8 cellular contexts compared by ENCODE assay signal in genomic region chr13:77002590-77003190, GRCh38. TPM values are rescaled to one million over a fixed set of nuclear protein-coding genes. Genes with fewer than 3 reads are reported as not detected.
A peak's percentile ranks its signal among the peaks of the same experiment; 100 is the strongest.
DNase-seq lines count a peak whose midpoint lies in the region; ATAC-seq and TF ChIP-seq lines count a peak whose summit lies in the region.

No MANE protein-coding gene starts in this region.

- POLR2A ChIA-PET in A673 (lab: Charles Lee; ENCODE audit: low non-redundant PET), result interaction anchor here (0.6 kb wide), 1 partner anchor 671 kb away, joined by 5 read pairs; no protein-coding TSS in a partner anchor

- in situ Hi-C loops in gastrocnemius medialis (cut with MboI; ENCODE audit: low sequenced_read_pairs in 4 of 4), result no loop called here
- in situ Hi-C loops in HAP-1 (cut with MboI; ENCODE audit: low sequenced_read_pairs), result no loop called here

- peaks cover 29% of the 10 kb centered on the region for H3K36me3 ChIP-seq in A673 (ENCODE audit: insufficient read depth, low read length, poor library complexity, severe bottlenecking)
- peaks cover 0 to 48% (median 0%) of the 10 kb centered on the region in 3 donors for H3K36me3 ChIP-seq in Peyer's patch
- H3K36me3 ChIP-seq in gastrocnemius medialis, result peaks cover 0 to 26% of the 10 kb centered on the region in 2 donors
- H3K36me3 ChIP-seq in HAP-1 (replicated peaks), result peaks cover 50% of the 10 kb centered on the region

- peaks cover 27% of the 10 kb centered on the region for H3K4me1 ChIP-seq in A673 (ENCODE audit: insufficient read depth, low read length, poor library complexity, severe bottlenecking)
- H3K4me1 ChIP-seq in Peyer's patch, result peaks cover 0 to 9% (median 0%) of the 10 kb centered on the region in 4 donors
- peaks cover 13 to 21% of the 10 kb centered on the region in 2 donors for H3K4me1 ChIP-seq in gastrocnemius medialis
- peaks cover 5% of the 10 kb centered on the region for H3K4me1 ChIP-seq in HAP-1

- no TSS peak for BruUV-seq in A673 (replicated peaks; lab: Mats Ljungman, UMichigan)

- H3K27ac ChIP-seq in A673 (ENCODE audit: low read depth, low read length, poor library complexity, severe bottlenecking) (no peak overlapping the region), Peyer's patch (no peak overlapping the region), gastrocnemius medialis (peak overlapping the region in 3 of 4 donors; percentile 21 to 56 (median 27))

- intact Hi-C loops in A673 (cut with micrococcal nuclease; ENCODE audit: unreplicated experiment), result no loop called here
- intact Hi-C loops in gastrocnemius medialis (cut with DNase I; ENCODE audit: low total_unique reads), result no loop called here

- H3K9me3 ChIP-seq in A673 (ENCODE audit: low read depth, low read length, poor library complexity, severe bottlenecking) (no peaks in the 10 kb centered on the region), Peyer's patch (no peaks in the 10 kb centered on the region), gastrocnemius medialis (no peaks in the 10 kb centered on the region), HAP-1 (no peaks in the 10 kb centered on the region)

- CTCF ChIA-PET in A673 (lab: Charles Lee), result interaction anchor here (0.5 to 0.7 kb wide), 3 partner anchors 23 to 1295 kb away, joined by 3 to 4 read pairs (median 3); no protein-coding TSS in a partner anchor

- peak; percentile 45 for DNase-seq in A673 (ENCODE audit: low spot score)
- DNase-seq in GM12865 (ENCODE audit: low read depth), result peak; percentile 21
- DNase-seq in Peyer's patch, result no peak
- peak; percentile 33 for DNase-seq in fibroblast of gingiva (ENCODE audit: low read depth)
- no peak for DNase-seq in gastrocnemius medialis
- no peak for DNase-seq in HAP-1 (ENCODE audit: low spot score in 2 of 2)
- DNase-seq in activated CD4-positive, CD25-positive, alpha-beta regulatory T cell (lab: John Stamatoyannopoulos, UW), result no peak
- DNase-seq in activated effector memory CD4-positive, alpha-beta T cell treated with Interleukin-2 at 50 U/mL for 16 hours, result no peak

- H3K4me3 ChIP-seq in A673 (ENCODE audit: low read depth, low read length, poor library complexity, severe bottlenecking), result no peak overlapping the region
- no peak overlapping the region for H3K4me3 ChIP-seq in GM12865 (ENCODE audit: low read depth, low read length)
- no peak overlapping the region for H3K4me3 ChIP-seq in Peyer's patch
- H3K4me3 ChIP-seq in gastrocnemius medialis, result no peak overlapping the region
- H3K4me3 ChIP-seq in HAP-1, result no peak overlapping the region

- peak; percentile 77 for TF ChIP-seq CTCF in A673 (conservative IDR thresholded peaks at IDR 0.05; ENCODE audit: low read depth, low read length)
- TF ChIP-seq CTCF in GM12865 (IDR thresholded peaks at IDR 0.05; ENCODE audit: insufficient read depth, low read depth, low read length, missing control alignments), result peak; percentile 48
- peak in 4 of 6 experiments; percentile 46 to 61 (median 52) for TF ChIP-seq CTCF in Peyer's patch (IDR thresholded peaks at IDR 0.05)
- TF ChIP-seq CTCF in gastrocnemius medialis (IDR thresholded peaks at IDR 0.05 in 4 of 5, conservative IDR thresholded peaks at IDR 0.05 in 1 of 5), result peak in 3 of 5 experiments; percentile 9 to 58 (median 51)

- TF ChIP-seq POLR2A in Peyer's patch (IDR thresholded peaks at IDR 0.05) (no peak), gastrocnemius medialis (IDR thresholded peaks at IDR 0.05) (no peak)

- H3K27me3 ChIP-seq in A673 (replicated peaks; ENCODE audit: insufficient read depth, low read depth, low read length, poor library complexity) (no peaks in the 10 kb centered on the region), Peyer's patch (no peaks in the 10 kb centered on the region), gastrocnemius medialis (no peaks in the 10 kb centered on the region), HAP-1 (ENCODE audit: low read depth) (no peaks in the 10 kb centered on the region)

- peak in 1 of 2 donors; percentile 52 for ATAC-seq in gastrocnemius medialis

RNA-seq across cellular contexts. Expression of gene CLN5, which starts 10.8 kb away (rescaled TPM):
- total RNA-seq in A673 (2021), result 12.4 and 13.7 TPM in 2 replicates
- 10 to 100 TPM in 3 of 4 donors, 1 to 10 TPM in 1; 9.1 to 24.3 (median 21.6) TPM for total RNA-seq in Peyer's patch
- 10 to 100 TPM in 1 of 4 donors, 1 to 10 TPM in 3; 4.5 to 10.1 (median 7.1) TPM for total RNA-seq in gastrocnemius medialis

RNA-seq across cellular contexts. Expression of gene FBXL3, which starts 24.3 kb away (rescaled TPM):
- total RNA-seq in A673 (2021) (24.1 and 29.2 TPM in 2 replicates), Peyer's patch (10 to 100 TPM; 48.7 to 66.2 (median 52.7) TPM), gastrocnemius medialis (10 to 100 TPM; 50.6 to 75.6 (median 64.4) TPM)

RNA-seq across cellular contexts. Expression of gene ACOD1, which starts 54.4 kb away (rescaled TPM):
- not detected in 2 replicates for total RNA-seq in A673 (2021)
- not detected for total RNA-seq in Peyer's patch
- not detected for total RNA-seq in gastrocnemius medialis

Comparison
In these comparisons a context has a peak if more than half of its experiments do, and no peak if none do; other contexts are left out.
1. DNase-seq: peak in A673 (single experiment), GM12865 (single experiment) and fibroblast of gingiva (single experiment); none in Peyer's patch (0 of 3), gastrocnemius medialis (0 of 2), HAP-1 (0 of 2), activated CD4-positive, CD25-positive, alpha-beta regulatory T cell (0 of 4) and activated effector memory CD4-positive, alpha-beta T cell treated with Interleukin-2 at 50 U/mL for 16 hours (single experiment).
2. H3K27ac ChIP-seq: peak in gastrocnemius medialis (3 of 4); none in A673 (single experiment) and Peyer's patch (0 of 4).
3. Peak in every context shown above with its lines, with median percentiles within 50 percentile points of each other: CTCF ChIP-seq.